In genomic region chr16:57184890-57185445, GRCh38 we compare ENCODE assay signal across 8 cellular contexts. TPM values are rescaled to one million over a fixed set of nuclear protein-coding genes. Genes with fewer than 3 reads are reported as not detected.
A peak's percentile ranks its signal among the peaks of the same experiment; 100 is the strongest.
DNase-seq lines count a peak whose midpoint lies in the region; ATAC-seq and TF ChIP-seq lines count a peak whose summit lies in the region.

No MANE protein-coding gene starts in this region.

- CTCF ChIA-PET in GM10248 (lab: Yijun Ruan, JAX): interaction anchor here (1.1 kb wide), 1 partner anchor 221 kb away, joined by 3 read pairs; no protein-coding TSS in a partner anchor

- H3K9me2 ChIP-seq in GM23248 (ENCODE audit: insufficient read depth): no peaks in the 10 kb centered on the region

- H3K4me3 ChIP-seq in GM23248: peak overlapping the region; percentile 95
- peak overlapping the region; percentile 68 for H3K4me3 ChIP-seq in SJSA1
- peak overlapping the region; percentile 70 for H3K4me3 ChIP-seq in fibroblast of pulmonary artery (replicated peaks; ENCODE audit: low read depth, low read length)
- peak overlapping the region; percentile 73 to 94 (median 92) for H3K4me3 ChIP-seq in gastrocnemius medialis

- TF ChIP-seq POLR2A in gastrocnemius medialis (IDR thresholded peaks at IDR 0.05): no peak

- H3K36me3 ChIP-seq in GM23248 (ENCODE audit: low read depth) (no peaks in the 10 kb centered on the region), SJSA1 (peaks cover 6% of the 10 kb centered on the region; the same call in 1 of the 2 replicates), gastrocnemius medialis (no peaks in the 10 kb centered on the region)

- DNase-seq in GM23248 (no peak), SJSA1 (ENCODE audit: low read depth in 1 of 2, low spot score in 2 of 2) (no peak), fibroblast of pulmonary artery (ENCODE audit: low read depth) (no peak), gastrocnemius medialis (no peak), GF-D8 (lab: John Stamatoyannopoulos, UW) (no peak), GM10248 (ENCODE audit: extremely low spot score) (no peak)

- H4K20me1 ChIP-seq in GM23248 (ENCODE audit: insufficient read depth): no peaks in the 10 kb centered on the region

- peaks cover 20% of the 10 kb centered on the region for H3F3A ChIP-seq in GM23248 (ENCODE audit: insufficient read depth)

- peaks cover 95% of the 10 kb centered on the region for H3K79me2 ChIP-seq in GM23248 (ENCODE audit: insufficient read depth)

- H3K27ac ChIP-seq in GM23248: peak overlapping the region; percentile 82
- H3K27ac ChIP-seq in SJSA1: peak overlapping the region; percentile 79
- H3K27ac ChIP-seq in gastrocnemius medialis: peak overlapping the region; percentile 92 to 96 (median 94)

- H3K9ac ChIP-seq in GM23248: peak overlapping the region; percentile 94

- no peak for ATAC-seq in gastrocnemius medialis
- no peak for ATAC-seq in HG02970 (IDR thresholded peaks at IDR 0.05; ENCODE audit: low FRiP score, unreplicated experiment)
- ATAC-seq in HG03097 (IDR thresholded peaks at IDR 0.05; ENCODE audit: low FRiP score, unreplicated experiment): no peak

- intact Hi-C loops in gastrocnemius medialis (cut with DNase I; ENCODE audit: low total_unique reads): loop anchor here (10.0 kb wide), 1 partner anchor 550 kb away; the partner anchor contains the start of gene KATNB1

- in situ Hi-C loops in GM23248 (cut with MboI): no loop called here
- in situ Hi-C loops in gastrocnemius medialis (cut with MboI; ENCODE audit: low sequenced_read_pairs in 4 of 4): no loop called here

- no peaks in the 10 kb centered on the region for H3K27me3 ChIP-seq in GM23248 (replicated peaks; ENCODE audit: insufficient read depth)
- H3K27me3 ChIP-seq in SJSA1 (replicated peaks): no peaks in the 10 kb centered on the region
- no peaks in the 10 kb centered on the region for H3K27me3 ChIP-seq in gastrocnemius medialis

- H3K9me3 ChIP-seq in GM23248 (ENCODE audit: low read depth) (no peaks in the 10 kb centered on the region), SJSA1 (replicated peaks) (no peaks in the 10 kb centered on the region), gastrocnemius medialis (no peaks in the 10 kb centered on the region)

- peak overlapping the region; percentile 90 for H3K4me2 ChIP-seq in GM23248 (ENCODE audit: unreplicated experiment)

- POLR2A ChIA-PET in GM10248 (lab: Yijun Ruan, JAX): interaction anchor here (0.7 kb wide), 1 partner anchor 380 kb away, joined by 3 read pairs; no protein-coding TSS in a partner anchor

- H2AFZ ChIP-seq in GM23248: peak overlapping the region; percentile 92

- H3K4me1 ChIP-seq in GM23248 (ENCODE audit: insufficient read depth): peaks cover 18% of the 10 kb centered on the region
- H3K4me1 ChIP-seq in SJSA1 (replicated peaks): peaks cover 22% of the 10 kb centered on the region
- peaks cover 29 to 33% of the 10 kb centered on the region in 2 donors for H3K4me1 ChIP-seq in gastrocnemius medialis

- TF ChIP-seq CTCF in fibroblast of pulmonary artery (IDR thresholded peaks at IDR 0.05; ENCODE audit: low read length, missing control alignments) (no peak), gastrocnemius medialis (IDR thresholded peaks at IDR 0.05 in 4 of 5, conservative IDR thresholded peaks at IDR 0.05 in 1 of 5) (no peak), GM10248 (IDR thresholded peaks at IDR 0.05; ENCODE audit: control extremely low read depth, extremely low read depth, low read depth, missing control alignments) (no peak)

- 10 to 12% methylated on average over 15 of the region's 15 CpGs for WGBS in GM23248 (ENCODE audit: low coverage in 1 of 2, low lambda C conversion rate in 2 of 2, missing lambda C conversion rate in 2 of 2), 2 experiments

RNA-seq across cellular contexts. Expression of gene PSME3IP1, which starts 0.9 kb away (rescaled TPM):
- 39.7 and 42.2 TPM in 2 replicates for total RNA-seq in GM23248 (2014; rRNA removed; shearing (Covaris generic))
- polyA plus RNA-seq in GM23248 (2016; fragmentation: Nextera tagmentation; extraction: Ambion mirVana): 58.9 and 67.7 TPM in 2 replicates
- total RNA-seq in SJSA1 (2014; rRNA removed; shearing (Covaris generic)): 93.1 and 112 TPM in 2 replicates
- total RNA-seq in gastrocnemius medialis: 10 to 100 TPM; 43.8 to 57.6 (median 53.4) TPM

RNA-seq across cellular contexts. Expression of gene RSPRY1, which starts 1.2 kb away (rescaled TPM):
- total RNA-seq in GM23248 (2014; rRNA removed; shearing (Covaris generic)): 34.7 and 42.7 TPM in 2 replicates
- polyA plus RNA-seq in GM23248 (2016; fragmentation: Nextera tagmentation; extraction: Ambion mirVana): 39.1 and 43.9 TPM in 2 replicates
- total RNA-seq in SJSA1 (2014; rRNA removed; shearing (Covaris generic)): 13.9 and 40.2 TPM in 2 replicates
- 10 to 100 TPM; 15.4 to 24.1 (median 20.7) TPM for total RNA-seq in gastrocnemius medialis
